In the genomic region with DNA sequence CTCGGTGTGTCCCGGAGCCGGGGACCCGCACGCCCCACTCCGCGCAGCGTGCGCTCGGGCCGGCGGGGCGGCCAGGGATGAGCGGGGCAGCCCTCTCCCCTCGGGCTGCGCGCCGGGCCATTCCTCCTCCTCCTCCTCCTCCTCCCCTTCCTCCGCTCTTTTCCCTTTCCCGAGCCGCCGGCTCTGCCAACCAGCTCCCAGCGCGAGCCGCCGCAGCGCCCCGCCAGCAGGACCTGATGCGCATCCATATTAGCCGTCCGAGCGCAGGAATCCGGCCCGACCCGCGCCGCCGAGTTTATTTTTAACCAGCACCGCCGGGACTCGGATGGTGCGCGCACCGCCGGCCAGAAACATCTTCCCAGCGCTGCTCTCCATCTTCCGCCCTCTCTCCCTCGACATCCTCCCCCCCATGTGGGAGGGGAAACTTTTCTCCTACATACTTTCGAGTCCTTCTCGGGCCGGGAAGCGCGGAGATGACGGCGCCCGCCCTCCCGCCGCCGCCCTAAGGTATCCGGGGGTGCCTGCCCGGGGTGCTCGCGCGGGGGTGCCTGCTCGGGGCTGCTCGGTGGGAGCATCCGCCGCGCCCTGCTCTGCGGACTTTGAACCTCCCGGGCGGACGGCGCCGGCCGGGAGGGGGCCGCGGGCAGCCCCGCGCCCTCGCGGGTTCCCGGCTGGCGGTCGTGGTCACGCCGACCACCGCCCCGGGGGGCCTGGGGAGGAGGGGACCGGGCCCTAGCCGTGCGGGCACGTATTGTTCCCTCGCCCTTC, we compare ENCODE assay signal across 8 cellular contexts. TPM values are rescaled to one million over a fixed set of nuclear protein-coding genes. Genes with fewer than 3 reads are reported as not detected.
DNase-seq lines count a peak whose midpoint lies in the region; ATAC-seq and TF ChIP-seq lines count a peak whose summit lies in the region.

No MANE protein-coding gene starts in this region.

- H3K9me3 ChIP-seq in T-helper 17 cell (ENCODE audit: control insufficient read depth, low read length, poor library complexity, severe bottlenecking) (no peaks in the 10 kb centered on the region), spleen (no peaks in the 10 kb centered on the region)

- H3K36me3 ChIP-seq in brain microvascular endothelial cell (replicated peaks) (no peaks in the 10 kb centered on the region), spleen (no peaks in the 10 kb centered on the region)

- ATAC-seq in HG03045 (IDR thresholded peaks at IDR 0.05; ENCODE audit: unreplicated experiment) = peak; percentile 4
- ATAC-seq in T-helper 17 cell = peak; percentile 26
- ATAC-seq in HG03342 (IDR thresholded peaks at IDR 0.05; ENCODE audit: unreplicated experiment) = no peak

- in situ Hi-C loops in brain microvascular endothelial cell (cut with HindIII; ENCODE audit: low pct_ligation_motif_present, low sequenced_read_pairs) = no loop called here

- WGBS in spleen, 5 donors = 0 to 1% (median 1%) methylated on average over 56 to 94 of the region's 94 CpGs

- intact Hi-C loops in spleen (cut with DNase I; ENCODE audit: low total_unique reads) = no loop called here

- H3K27me3 ChIP-seq in brain microvascular endothelial cell (replicated peaks) (no peaks in the 10 kb centered on the region), spleen (replicated peaks in 1 of 7) (no peaks in the 10 kb centered on the region)

- peaks cover 36 to 58% (median 48%) of the 10 kb centered on the region in 6 donors for H3K4me1 ChIP-seq in spleen

- DNase-seq in T-helper 17 cell (peak; percentile 20 to 32 (median 28)), brain microvascular endothelial cell (peak; percentile 34), iPS-NIHi11 (ENCODE audit: low spot score) (peak; percentile 67), spleen (peak; percentile 90), GM19240 (ENCODE audit: insufficient read length, low spot score) (no peak)

- no peak for TF ChIP-seq CTCF in brain microvascular endothelial cell (IDR thresholded peaks at IDR 0.05; ENCODE audit: low read depth, low read length, missing control alignments)
- TF ChIP-seq CTCF in spleen (IDR thresholded peaks at IDR 0.05 in 8 of 11, conservative IDR thresholded peaks at IDR 0.05 in 3 of 11) = no peak

- H3K36me3 Mint-ChIP-seq in T-helper 17 cell (ENCODE audit: low read depth) = no peaks in the 10 kb centered on the region

- peak overlapping the region; percentile 77 for H3K4me3 ChIP-seq in GM08714 (ENCODE audit: low read length)
- peak overlapping the region; percentile 93 for H3K4me3 ChIP-seq in brain microvascular endothelial cell (ENCODE audit: low read depth, low read length)
- H3K4me3 ChIP-seq in spleen = peak overlapping the region; percentile 77 to 97 (median 94)

- peak overlapping the region; percentile 85 for H3K27ac Mint-ChIP-seq in T-helper 17 cell

- peaks cover 32% of the 10 kb centered on the region for H3K4me1 Mint-ChIP-seq in T-helper 17 cell

- no peaks in the 10 kb centered on the region for H3K27me3 Mint-ChIP-seq in T-helper 17 cell

- H3K4me3 Mint-ChIP-seq in T-helper 17 cell = peak overlapping the region; percentile 97

- TF ChIP-seq POLR2A in spleen (IDR thresholded peaks at IDR 0.05) = no peak

- peak overlapping the region; percentile 71 for H3K27ac ChIP-seq in brain microvascular endothelial cell
- H3K27ac ChIP-seq in spleen = peak overlapping the region; percentile 91 to 97 (median 94)

RNA-seq across cellular contexts. Expression of a gene that starts 0.6 kb away (rescaled TPM):
- total RNA-seq in T-helper 17 cell (10 to 100 TPM; 34.7 to 48.1 TPM), spleen (10 to 100 TPM; 48.5 to 72.0 (median 58.1) TPM)
- polyA plus RNA-seq in spleen = 1 to 10 TPM; 3.2 to 7.4 (median 4.7) TPM
